ENCODE assay signal across 13 cellular contexts in genomic region chr11:44681698-44682097, GRCh38. TPM values are rescaled to one million over a fixed set of nuclear protein-coding genes. Genes with fewer than 3 reads are reported as not detected.
DNase-seq lines count a peak whose midpoint lies in the region; ATAC-seq and FAIRE-seq lines count a peak whose summit lies in the region.
"Had no signal": no experiment of that assay in that cellular context is flagged by ENCODE, and none has a peak within 500 bp of the region (broad histone marks: within the 10 kb centered on the region; RNA-seq: fewer than 3 reads in every experiment).

No MANE protein-coding gene starts in this region.

- peaks cover 52% of the 10 kb centered on the region for H3K4me1 ChIP-seq in CD4-positive, alpha-beta memory T cell (ENCODE audit: insufficient read depth, low read length)

- H3K27me3 Mint-ChIP-seq in CD4-positive, alpha-beta memory T cell = no peaks in the 10 kb centered on the region
- peaks cover 5% of the 10 kb centered on the region for H3K27me3 Mint-ChIP-seq in activated T-helper 2 cell treated with anti-CD3 and anti-CD28 coated beads, Interferon-gamma antibody, Interleukin-2, Interleukin-4, amounts not matched to agents 10 μg/mL and 5 μg/mL and 100 μg/mL, durations not matched to agents 14 hours and 24 hours and 36 hours (ENCODE audit: low read depth)

- peak overlapping the region; percentile 70 to 91 (median 88) for H3K4me3 Mint-ChIP-seq in CD4-positive, alpha-beta memory T cell
- H3K4me3 Mint-ChIP-seq in activated T-helper 2 cell treated with anti-CD3 and anti-CD28 coated beads, Interferon-gamma antibody, Interleukin-2, Interleukin-4, amounts not matched to agents 10 μg/mL and 5 μg/mL and 100 μg/mL, durations not matched to agents 14 hours and 24 hours and 36 hours (ENCODE audit: low read depth) = peak overlapping the region; percentile 55

- H3K27me3 ChIP-seq in CD4-positive, alpha-beta memory T cell (ENCODE audit: insufficient read depth, low read length) = no peaks in the 10 kb centered on the region

- no peaks in the 10 kb centered on the region for H3K9me3 ChIP-seq in CD4-positive, alpha-beta memory T cell (ENCODE audit: control insufficient read depth in 1 of 2, low read length in 2 of 2)

- CTCF ChIA-PET in CD4-positive, alpha-beta memory T cell (lab: Charles Lee; ENCODE audit: partially characterized antibody) = interaction anchor here (1.0 to 1.3 kb wide), 5 partner anchors 12 to 246 kb away, joined by 3 to 4 read pairs (median 3); partner anchors contain the start of gene TSPAN18

- peak overlapping the region; percentile 49 to 95 (median 84) for H3K27ac Mint-ChIP-seq in CD4-positive, alpha-beta memory T cell
- peak overlapping the region; percentile 35 for H3K27ac Mint-ChIP-seq in activated T-helper 2 cell treated with anti-CD3 and anti-CD28 coated beads, Interferon-gamma antibody, Interleukin-2, Interleukin-4, amounts not matched to agents 10 μg/mL and 5 μg/mL and 100 μg/mL, durations not matched to agents 14 hours and 24 hours and 36 hours
- H3K27ac Mint-ChIP-seq: progenitor cell of endocrine pancreas had no signal

- no peaks in the 10 kb centered on the region for H3K36me3 Mint-ChIP-seq in CD4-positive, alpha-beta memory T cell
- H3K36me3 Mint-ChIP-seq in activated T-helper 2 cell treated with anti-CD3 and anti-CD28 coated beads, Interferon-gamma antibody, Interleukin-2, Interleukin-4, amounts not matched to agents 10 μg/mL and 5 μg/mL and 100 μg/mL, durations not matched to agents 14 hours and 24 hours and 36 hours (ENCODE audit: low read depth) = no peaks in the 10 kb centered on the region

- H3K27ac ChIP-seq in CD4-positive, alpha-beta memory T cell (ENCODE audit: low read depth, low read length) = peak overlapping the region; percentile 48

- FAIRE-seq in HTR-8/SVneo (lab: Jason Lieb, UNC) = no peak
- FAIRE-seq: urothelium cell line had no signal

- H3K4me1 Mint-ChIP-seq in CD4-positive, alpha-beta memory T cell = peaks cover 47 to 76% (median 60%) of the 10 kb centered on the region in 4 donors
- H3K4me1 Mint-ChIP-seq in activated T-helper 2 cell treated with anti-CD3 and anti-CD28 coated beads, Interferon-gamma antibody, Interleukin-2, Interleukin-4, amounts not matched to agents 10 μg/mL and 5 μg/mL and 100 μg/mL, durations not matched to agents 14 hours and 24 hours and 36 hours (ENCODE audit: low read depth) = peaks cover 29% of the 10 kb centered on the region

- POLR2A ChIA-PET in CD4-positive, alpha-beta memory T cell (lab: Charles Lee; ENCODE audit: partially characterized antibody) = interaction anchor here (0.8 to 2.1 kb wide), 8 partner anchors 11 to 400 kb away, joined by 3 to 15 read pairs (median 4); partner anchors contain the start of gene TSPAN18

- peak overlapping the region; percentile 44 to 67 for H3K4me3 ChIP-seq in CD4-positive, alpha-beta memory T cell (ENCODE audit: low read length in 2 of 2)
- H3K4me3 ChIP-seq: lung had no signal

- DNase-seq in CD4-positive, alpha-beta memory T cell = no peak
- DNase-seq in HTR-8/SVneo (ENCODE audit: insufficient read length, low spot score) (peak; percentile 46), iris pigment epithelial cell (ENCODE audit: low read depth) (peak; percentile 69), C1 segment of cervical spinal cord (lab: John Stamatoyannopoulos, UW) (no peak), SW 1271 (lab: John Stamatoyannopoulos, UW) (no peak)
- DNase-seq in activated T-helper 2 cell treated with anti-CD3 and anti-CD28 coated beads, Interferon-gamma antibody, Interleukin-2, Interleukin-4, amounts not matched to agents 10 μg/mL and 5 μg/mL and 100 μg/mL, durations not matched to agents 14 hours and 24 hours and 36 hours (ENCODE audit: low spot score) = no peak
- DNase-seq: NCI-H446 had no signal

- no peaks in the 10 kb centered on the region for H3K36me3 ChIP-seq in CD4-positive, alpha-beta memory T cell (ENCODE audit: insufficient read depth, low read length)

- ATAC-seq in GM18868 (IDR thresholded peaks at IDR 0.05; ENCODE audit: unreplicated experiment) (no peak), HG03045 (IDR thresholded peaks at IDR 0.05; ENCODE audit: unreplicated experiment) (no peak)
- ATAC-seq: SK-N-SH treated with all-trans-retinoic acid at 6 μM for 48 hours had no signal

- intact Hi-C loops in CD4-positive, alpha-beta memory T cell (cut with micrococcal nuclease) = loop anchor here (1.0 to 2.0 kb wide), 2 partner anchors 47 to 116 kb away; partner anchors contain the start of gene CD82
- intact Hi-C loops in activated T-helper 2 cell treated with anti-CD3 and anti-CD28 coated beads, Interferon-gamma antibody, Interleukin-2, Interleukin-4, amounts not matched to agents 10 μg/mL and 5 μg/mL and 100 μg/mL, durations not matched to agents 14 hours and 24 hours and 36 hours (cut with micrococcal nuclease) = no loop called here

- peaks cover 0 to 2% (median 0%) of the 10 kb centered on the region in 8 donors for H3K9me3 Mint-ChIP-seq in CD4-positive, alpha-beta memory T cell
- no peaks in the 10 kb centered on the region for H3K9me3 Mint-ChIP-seq in activated T-helper 2 cell treated with anti-CD3 and anti-CD28 coated beads, Interferon-gamma antibody, Interleukin-2, Interleukin-4, amounts not matched to agents 10 μg/mL and 5 μg/mL and 100 μg/mL, durations not matched to agents 14 hours and 24 hours and 36 hours

RNA-seq across cellular contexts. Expression of gene TSPAN18, which starts 45.1 kb away (rescaled TPM):
- 10 to 100 TPM; 17.1 to 19.3 TPM for total RNA-seq in CD4-positive, alpha-beta memory T cell
- polyA plus RNA-seq in CD4-positive, alpha-beta memory T cell = 10 to 100 TPM in 1 of 2 donors, 1 to 10 TPM in 1; 7.3 to 48.6 TPM
- 0.87 and 1.1 TPM in 2 replicates for total RNA-seq in activated T-helper 2 cell treated with anti-CD3 and anti-CD28 coated beads, Interferon-gamma antibody, Interleukin-2, Interleukin-4, amounts not matched to agents 10 μg/mL and 5 μg/mL and 100 μg/mL, durations not matched to agents 14 hours and 24 hours and 36 hours

Comparison
In these comparisons a context has a peak if more than half of its experiments do, and no peak if none do; other contexts are left out.
1. DNase-seq: peak in HTR-8/SVneo (single experiment) and iris pigment epithelial cell (single experiment); none in CD4-positive, alpha-beta memory T cell (0 of 5), activated T-helper 2 cell treated with anti-CD3 and anti-CD28 coated beads, Interferon-gamma antibody, Interleukin-2, Interleukin-4, amounts not matched to agents 10 μg/mL and 5 μg/mL and 100 μg/mL, durations not matched to agents 14 hours and 24 hours and 36 hours (single experiment), C1 segment of cervical spinal cord (0 of 14) and SW 1271 (0 of 2).